33 cellular contexts compared by ENCODE assay signal in the genomic region with DNA sequence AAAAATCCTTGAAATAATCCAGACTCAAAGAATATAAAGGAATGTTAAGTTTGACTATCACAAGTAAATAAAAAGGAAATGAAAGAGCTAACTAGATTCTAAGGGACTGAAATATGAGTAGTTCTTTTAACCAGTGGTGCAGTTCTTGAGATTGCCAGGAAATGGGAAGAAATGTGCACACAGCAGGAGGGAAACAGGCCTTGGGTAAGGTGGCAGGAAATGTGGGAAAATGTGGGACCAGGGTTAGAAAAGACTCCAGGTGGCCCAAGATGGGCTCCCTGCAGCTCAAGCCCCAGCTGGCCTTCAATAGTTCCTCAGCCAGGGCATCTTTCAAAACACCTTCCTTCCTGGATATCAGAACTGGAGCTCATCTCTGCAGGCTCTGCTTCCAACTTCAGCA.
DNase-seq lines count a peak whose midpoint lies in the region; ATAC-seq and TF ChIP-seq lines count a peak whose summit lies in the region.
"Had no signal": no experiment of that assay in that cellular context is flagged by ENCODE, and none has a peak within 500 bp of the region (broad histone marks: within the 10 kb centered on the region; RNA-seq: fewer than 3 reads in every experiment).

No MANE protein-coding gene starts in this region.

- peaks cover 4% of the 10 kb centered on the region for H3K4me1 Mint-ChIP-seq in neural crest cell
- H3K4me1 Mint-ChIP-seq: activated CD8-positive, alpha-beta memory T cell treated with anti-CD3 and anti-CD28 coated beads, Interleukin-2, amount 10 ng/mL, durations not matched to agents 7 days and 5 days; activated naive CD8-positive, alpha-beta T cell treated with anti-CD3 and anti-CD28 coated beads, Interleukin-2, amount 10 ng/mL, durations not matched to agents 7 days and 5 days; central memory CD8-positive, alpha-beta T cell; memory B cell had no signal

- H3K36me3 ChIP-seq in uterus: no peaks in the 10 kb centered on the region
- H3K36me3 ChIP-seq: esophagus muscularis mucosa, left lung, MG63, prostate gland, sigmoid colon, SJCRH30, tibial nerve had no signal

- DNase-seq in H4 (ENCODE audit: low spot score) (peak; percentile 10), LHCN-M2 (ENCODE audit: low read depth) (peak; percentile 1), astrocyte of the cerebellum (ENCODE audit: low read depth) (peak; percentile 22), neural crest cell (ENCODE audit: low read depth, low spot score) (no peak), HUDEP-2 (lab: John Stamatoyannopoulos, UW; ENCODE audit: unreplicated experiment in 76 of 76) (no peak), uterus (no peak)
- DNase-seq: activated CD4-positive, alpha-beta T cell treated with anti-CD3 and anti-CD28 coated beads, Interleukin-2, amount 50 U/mL, for 4 hours; activated CD8-positive, alpha-beta memory T cell treated with anti-CD3 and anti-CD28 coated beads, Interleukin-2, amount 10 ng/mL, durations not matched to agents 7 days and 5 days; activated gamma-delta T cell treated with Interleukin-2 at 50 U/mL for 16 hours; activated naive CD8-positive, alpha-beta T cell treated with anti-CD3 and anti-CD28 coated beads, Interleukin-2, amount 10 ng/mL, durations not matched to agents 7 days and 5 days; activated T-cell treated with anti-CD3 and anti-CD28 coated beads, Interleukin-2, amount 50 U/mL, for 48 hours; aorta; Caco-2; foreskin fibroblast; GDM1; GM23248; islet precursor cell; left lung; MG63; NCI-H1105; NCI-H187 treated with DMSO at 0.1 percent for 48 hours; NCI-H226; sigmoid colon; stimulated activated CD4-positive, alpha-beta T cell treated with anti-CD3 and anti-CD28 coated beads, Interleukin-4, amount 100 ng/mL, for 1 hour had no signal

- no peaks in the 10 kb centered on the region for H3K9me3 ChIP-seq in uterus
- H3K9me3 ChIP-seq: Caco-2, esophagus muscularis mucosa, left lung, MG63, prostate gland, sigmoid colon, SJCRH30, tibial nerve had no signal

- no peak overlapping the region for H3K4me3 Mint-ChIP-seq in neural crest cell
- H3K4me3 Mint-ChIP-seq: activated CD8-positive, alpha-beta memory T cell treated with anti-CD3 and anti-CD28 coated beads, Interleukin-2, amount 10 ng/mL, durations not matched to agents 7 days and 5 days; activated naive CD8-positive, alpha-beta T cell treated with anti-CD3 and anti-CD28 coated beads, Interleukin-2, amount 10 ng/mL, durations not matched to agents 7 days and 5 days; central memory CD8-positive, alpha-beta T cell; memory B cell had no signal

- no peaks in the 10 kb centered on the region for H3K36me3 Mint-ChIP-seq in neural crest cell (ENCODE audit: low read depth)
- H3K36me3 Mint-ChIP-seq: activated CD8-positive, alpha-beta memory T cell treated with anti-CD3 and anti-CD28 coated beads, Interleukin-2, amount 10 ng/mL, durations not matched to agents 7 days and 5 days; activated naive CD8-positive, alpha-beta T cell treated with anti-CD3 and anti-CD28 coated beads, Interleukin-2, amount 10 ng/mL, durations not matched to agents 7 days and 5 days had no signal

- TF ChIP-seq POLR2A in uterus (IDR thresholded peaks at IDR 0.05): no peak

- peak overlapping the region; percentile 8 for H3K27ac Mint-ChIP-seq in neural crest cell (ENCODE audit: unreplicated experiment)
- H3K27ac Mint-ChIP-seq: activated CD8-positive, alpha-beta memory T cell treated with anti-CD3 and anti-CD28 coated beads, Interleukin-2, amount 10 ng/mL, durations not matched to agents 7 days and 5 days; activated naive CD8-positive, alpha-beta T cell treated with anti-CD3 and anti-CD28 coated beads, Interleukin-2, amount 10 ng/mL, durations not matched to agents 7 days and 5 days; memory B cell had no signal

- H3K9me3 Mint-ChIP-seq in neural crest cell: no peaks in the 10 kb centered on the region
- H3K9me3 Mint-ChIP-seq: activated naive CD8-positive, alpha-beta T cell treated with anti-CD3 and anti-CD28 coated beads, Interleukin-2, amount 10 ng/mL, durations not matched to agents 7 days and 5 days; central memory CD8-positive, alpha-beta T cell; memory B cell had no signal

- H3K27me3 ChIP-seq in uterus: no peaks in the 10 kb centered on the region
- H3K27me3 ChIP-seq: esophagus muscularis mucosa, left lung, MG63, sigmoid colon, SJCRH30, tibial nerve had no signal

- H3K4me3 ChIP-seq in astrocyte of the cerebellum (ENCODE audit: low read depth, low read length) (no peak overlapping the region), uterus (no peak overlapping the region)
- H3K4me3 ChIP-seq: esophagus muscularis mucosa, GM23248, left lung, MG63, prostate gland, sigmoid colon, SJCRH30, tibial nerve had no signal

- intact Hi-C loops in uterus (cut with DNase I; ENCODE audit: low total_unique reads): no loop called here

- no peak overlapping the region for H3K27ac ChIP-seq in uterus
- H3K27ac ChIP-seq: C4-2B, esophagus muscularis mucosa, GM23248, left lung, prostate gland, sigmoid colon, SJCRH30, tibial nerve had no signal

- H3K27me3 Mint-ChIP-seq in neural crest cell (ENCODE audit: low read depth): no peaks in the 10 kb centered on the region
- H3K27me3 Mint-ChIP-seq: activated CD8-positive, alpha-beta memory T cell treated with anti-CD3 and anti-CD28 coated beads, Interleukin-2, amount 10 ng/mL, durations not matched to agents 7 days and 5 days; activated naive CD8-positive, alpha-beta T cell treated with anti-CD3 and anti-CD28 coated beads, Interleukin-2, amount 10 ng/mL, durations not matched to agents 7 days and 5 days; central memory CD8-positive, alpha-beta T cell; memory B cell had no signal

- in situ Hi-C loops in astrocyte of the cerebellum (cut with HindIII; ENCODE audit: low sequenced_read_pairs): no loop called here

- TF ChIP-seq CTCF in astrocyte of the cerebellum (IDR thresholded peaks at IDR 0.05; ENCODE audit: low read depth, low read length, missing control alignments): no peak
- no peak for TF ChIP-seq CTCF in neural crest cell (conservative IDR thresholded peaks at IDR 0.05)
- no peak for TF ChIP-seq CTCF in uterus (IDR thresholded peaks at IDR 0.05)

- ATAC-seq in GM18861 (IDR thresholded peaks at IDR 0.05; ENCODE audit: unreplicated experiment): no peak
- ATAC-seq: activated CD4-positive, CD25-positive, alpha-beta regulatory T cell treated with anti-CD3 and anti-CD28 coated beads, Interleukin-2, amount 50 U/mL, for 24 hours; activated CD8-positive, alpha-beta memory T cell treated with anti-CD3 and anti-CD28 coated beads, Interleukin-2, amount 10 ng/mL, durations not matched to agents 7 days and 5 days; left lung had no signal

- no peaks in the 10 kb centered on the region for H3K4me1 ChIP-seq in uterus
- H3K4me1 ChIP-seq: esophagus muscularis mucosa, left lung, prostate gland, SJCRH30, tibial nerve had no signal

Comparison
In these comparisons a context has a peak if more than half of its experiments do, and no peak if none do; other contexts are left out.
1. DNase-seq: peak in H4 (single experiment), LHCN-M2 (single experiment) and astrocyte of the cerebellum (single experiment); none in neural crest cell (single experiment), HUDEP-2 (0 of 76) and uterus (0 of 2).